16 cellular contexts compared by ENCODE assay signal in the genomic region with DNA sequence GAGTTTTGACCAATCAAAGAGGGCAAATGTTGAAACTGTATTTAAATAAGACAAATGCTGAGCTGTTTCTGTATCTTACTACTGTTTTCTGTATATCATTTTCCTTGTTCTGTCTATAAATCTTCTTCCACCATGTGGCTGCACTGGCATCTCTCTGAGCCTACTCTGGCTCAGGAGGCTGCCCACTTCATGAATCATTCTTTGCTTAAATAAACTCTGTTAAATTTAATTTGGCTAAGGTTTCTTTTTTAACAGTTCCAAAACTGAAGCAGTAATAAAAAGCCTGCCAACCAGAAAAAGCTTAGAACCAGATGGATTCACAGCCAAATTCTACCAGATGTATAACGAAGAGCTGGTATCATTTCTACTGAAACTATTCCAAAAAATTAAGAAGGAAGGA. TPM values are rescaled to one million over a fixed set of nuclear protein-coding genes. Genes with fewer than 3 reads are reported as not detected.
DNase-seq lines count a peak whose midpoint lies in the region; ATAC-seq lines count a peak whose summit lies in the region.
"Had no signal": no experiment of that assay in that cellular context is flagged by ENCODE, and none has a peak within 500 bp of the region (broad histone marks: within the 10 kb centered on the region; RNA-seq: fewer than 3 reads in every experiment).

No MANE protein-coding gene starts in this region.

- WGBS in right cardiac atrium: 0% methylated on average over 1 of the region's 1 CpG

- no peaks in the 10 kb centered on the region for H3K4me1 ChIP-seq in right cardiac atrium (ENCODE audit: control insufficient read depth, insufficient read depth, low read length)

- intact Hi-C loops in right cardiac atrium (cut with DNase I): no loop called here

- no peaks in the 10 kb centered on the region for H3K27me3 ChIP-seq in right cardiac atrium (ENCODE audit: control insufficient read depth, insufficient read depth)

- no peak for ATAC-seq in right cardiac atrium
- ATAC-seq: CD8-positive, alpha-beta T cell; HepG2 had no signal

- H3K9me3 ChIP-seq in right cardiac atrium (ENCODE audit: control insufficient read depth, low read length): peaks cover 1% of the 10 kb centered on the region

- DNase-seq in EL (peak; percentile 41), RPMI7951 (ENCODE audit: low read depth) (peak; percentile 39), inferior parietal cortex (ENCODE audit: extremely low spot score) (peak; percentile 28), NCI-H2227 (lab: John Stamatoyannopoulos, UW; ENCODE audit: unreplicated experiment) (no peak), NCI-H82 (lab: John Stamatoyannopoulos, UW) (no peak), UCSD-AML1 (lab: John Stamatoyannopoulos, UW; ENCODE audit: unreplicated experiment) (no peak), right cardiac atrium (no peak)
- DNase-seq: CD8-positive, alpha-beta T cell; COR-L47; DMS153; DMS79 treated with DMSO at 0.1 percent for 48 hours; GF-D8; GM23248; H7 had no signal

- no peak overlapping the region for H3K4me3 ChIP-seq in right cardiac atrium (ENCODE audit: low read length)
- H3K4me3 ChIP-seq: GM23248 had no signal

- no peak overlapping the region for H3K27ac ChIP-seq in right cardiac atrium (ENCODE audit: low read length)
- H3K27ac ChIP-seq: GM23248 had no signal

RNA-seq across cellular contexts. Expression of a gene that starts 40.2 kb away (rescaled TPM):
- total RNA-seq in RPMI7951 (2014; rRNA removed; shearing (Covaris generic)): not detected in 2 replicates
- not detected for total RNA-seq in right cardiac atrium
- not detected for polyA plus RNA-seq in right cardiac atrium
- total RNA-seq: CD8-positive, alpha-beta T cell; GM23248; H7; HepG2 had no signal
- polyA plus RNA-seq: CD14-positive monocyte, GM23248, HepG2 had no signal

Comparison
In these comparisons a context has a peak if more than half of its experiments do, and no peak if none do; other contexts are left out.
1. DNase-seq: peak in EL (single experiment), RPMI7951 (single experiment) and inferior parietal cortex (single experiment); none in NCI-H2227 (single experiment), NCI-H82 (single experiment), UCSD-AML1 (single experiment) and right cardiac atrium (0 of 3).